Comparison of ENCODE assay signal across 23 cellular contexts in the genomic region with DNA sequence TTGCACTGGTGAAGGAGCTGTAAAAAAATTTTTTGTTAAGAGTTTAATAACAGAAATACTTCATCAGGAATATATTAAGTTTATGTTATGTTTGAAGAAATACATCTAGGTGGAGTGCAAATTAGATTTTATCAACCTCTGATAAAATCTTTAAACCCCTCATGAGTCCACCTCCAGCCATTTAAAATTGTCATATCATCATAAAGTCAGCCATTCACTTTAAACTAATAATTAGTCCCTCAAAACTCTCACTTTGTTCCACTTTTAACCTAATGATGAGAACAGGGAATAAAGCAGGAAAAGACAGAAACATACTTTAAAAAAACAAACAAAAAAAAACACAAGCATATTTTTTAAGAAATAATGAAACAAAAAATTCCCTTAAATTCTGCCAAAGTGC.
"Had no signal": no experiment of that assay in that cellular context is flagged by ENCODE, and none has a peak within 500 bp of the region (broad histone marks: within the 10 kb centered on the region; RNA-seq: fewer than 3 reads in every experiment).

No MANE protein-coding gene starts in this region.

- H3K4me3 Mint-ChIP-seq: activated CD4-positive, alpha-beta memory T cell treated with anti-CD3 and anti-CD28 coated beads, Interleukin-2, amount 10 ng/mL, durations not matched to agents 7 days and 5 days; activated CD8-positive, alpha-beta memory T cell treated with anti-CD3 and anti-CD28 coated beads, Interleukin-2, amount 10 ng/mL, durations not matched to agents 7 days and 5 days; activated naive CD4-positive, alpha-beta T cell treated with anti-CD3 and anti-CD28 coated beads for 36 hours; dendritic cell treated with granulocyte-macrophage colony-stimulating factor and Interleukin-4, amounts not matched to agents 40 ng/mL and 50 ng/mL, for 4 days; naive thymus-derived CD8-positive, alpha-beta T cell; T-helper 2 cell treated with Interferon-gamma antibody and Interleukin-4, amounts not matched to agents 5 μg/mL and 100 μg/mL, for 36 hours; WTC11 had no signal

- H2AFZ ChIP-seq: hepatocyte had no signal

- DNase-seq: activated CD4-positive, alpha-beta memory T cell treated with anti-CD3 and anti-CD28 coated beads, Interleukin-2, amount 10 ng/mL, durations not matched to agents 7 days and 5 days; activated CD4-positive, alpha-beta T cell treated with anti-CD3 and anti-CD28 coated beads for 4 hours; activated CD8-positive, alpha-beta memory T cell treated with anti-CD3 and anti-CD28 coated beads, Interleukin-2, amount 10 ng/mL, durations not matched to agents 7 days and 5 days; activated naive CD4-positive, alpha-beta T cell treated with anti-CD3 and anti-CD28 coated beads for 36 hours; adrenal gland; cerebellar nuclear complex; effector memory CD4-positive, alpha-beta T cell; foreskin fibroblast; left cardiac atrium; mesendoderm; naive thymus-derived CD8-positive, alpha-beta T cell; nucleus accumbens; stimulated activated CD4-positive, alpha-beta T cell treated with anti-CD3 and anti-CD28 coated beads, Interleukin-15, amount 100 ng/mL, for 24 hours; stimulated activated CD4-positive, alpha-beta T cell treated with anti-CD3 and anti-CD28 coated beads, Interleukin-2, amount 100 ng/mL, for 48 hours; SW 1271 had no signal

- H3K4me1 Mint-ChIP-seq: WTC11 had no signal

- ATAC-seq: naive thymus-derived CD8-positive, alpha-beta T cell; WTC11 had no signal

- H3K36me3 ChIP-seq: breast epithelium had no signal

- H3K27ac Mint-ChIP-seq: activated CD4-positive, alpha-beta memory T cell treated with anti-CD3 and anti-CD28 coated beads, Interleukin-2, amount 10 ng/mL, durations not matched to agents 7 days and 5 days; activated CD8-positive, alpha-beta memory T cell treated with anti-CD3 and anti-CD28 coated beads, Interleukin-2, amount 10 ng/mL, durations not matched to agents 7 days and 5 days; activated naive CD4-positive, alpha-beta T cell treated with anti-CD3 and anti-CD28 coated beads for 36 hours; activated T-helper 2 cell treated with anti-CD3 and anti-CD28 coated beads, Interferon-gamma antibody, Interleukin-2, Interleukin-4, amounts not matched to agents 10 μg/mL and 5 μg/mL and 100 μg/mL, durations not matched to agents 14 hours and 24 hours and 36 hours; dendritic cell treated with granulocyte-macrophage colony-stimulating factor and Interleukin-4, amounts not matched to agents 40 ng/mL and 50 ng/mL, for 4 days; WTC11 had no signal

- H3K27me3 Mint-ChIP-seq: activated CD4-positive, alpha-beta memory T cell treated with anti-CD3 and anti-CD28 coated beads, Interleukin-2, amount 10 ng/mL, durations not matched to agents 7 days and 5 days; activated CD8-positive, alpha-beta memory T cell treated with anti-CD3 and anti-CD28 coated beads, Interleukin-2, amount 10 ng/mL, durations not matched to agents 7 days and 5 days; dendritic cell treated with granulocyte-macrophage colony-stimulating factor and Interleukin-4, amounts not matched to agents 40 ng/mL and 50 ng/mL, for 4 days; naive thymus-derived CD8-positive, alpha-beta T cell had no signal

- H3K4me2 ChIP-seq: hepatocyte had no signal

- FAIRE-seq: astrocyte had no signal

- H3K9me3 ChIP-seq: adrenal gland, breast epithelium, SJSA1 had no signal

- H3K4me3 ChIP-seq: adrenal gland, breast epithelium, hepatocyte, SJSA1 had no signal

- H3K27me3 ChIP-seq: adrenal gland, breast epithelium, hepatocyte, SJSA1 had no signal

- H3K27ac ChIP-seq: adrenal gland, breast epithelium, hepatocyte, SJSA1 had no signal

- H3K9me3 Mint-ChIP-seq: activated CD4-positive, alpha-beta memory T cell treated with anti-CD3 and anti-CD28 coated beads, Interleukin-2, amount 10 ng/mL, durations not matched to agents 7 days and 5 days; activated naive CD4-positive, alpha-beta T cell treated with anti-CD3 and anti-CD28 coated beads for 36 hours; activated T-helper 2 cell treated with anti-CD3 and anti-CD28 coated beads, Interferon-gamma antibody, Interleukin-2, Interleukin-4, amounts not matched to agents 10 μg/mL and 5 μg/mL and 100 μg/mL, durations not matched to agents 14 hours and 24 hours and 36 hours; dendritic cell treated with granulocyte-macrophage colony-stimulating factor and Interleukin-4, amounts not matched to agents 40 ng/mL and 50 ng/mL, for 4 days; naive thymus-derived CD8-positive, alpha-beta T cell; T-helper 2 cell treated with Interferon-gamma antibody and Interleukin-4, amounts not matched to agents 5 μg/mL and 100 μg/mL, for 36 hours; WTC11 had no signal

- H3K4me1 ChIP-seq: adrenal gland, breast epithelium, SJSA1 had no signal
